In genomic region chr17:43010667-43011308, GRCh38 we compare ENCODE assay signal across 1 cellular context.
TF ChIP-seq lines count a peak whose summit lies in the region.

No MANE protein-coding gene starts in this region.

TF ChIP-seq in HepG2, 621 proteins besides CTCF, POLR2A, EP300 and RAD21 (continues in another document):
- TF ChIP-seq SOX13 (IDR thresholded peaks at IDR 0.05) (peak; percentile 44; the same call in 1 of the 2 replicates), SOX13 (CRISPR knock-in tag; conservative IDR thresholded peaks at IDR 0.05 in 1 of 2, IDR thresholded peaks at IDR 0.05 in 1 of 2) (peak in 1 of 2 experiments; percentile 87; a peak in 2 of 4 replicates), ZNF878 (CRISPR knock-in tag; IDR thresholded peaks at IDR 0.05) (peak; percentile 34; the same call in 1 of the 2 replicates), NCOR1 (IDR thresholded peaks at IDR 0.05; ENCODE audit: borderline replicate concordance, low read length) (peak; percentile 74), UBTF (CRISPR knock-in tag; IDR thresholded peaks at IDR 0.05) (0 out of 2 replicates have a peak, but pooled peaks have one; percentile 60), ZEB1 (IDR thresholded peaks at IDR 0.05; ENCODE audit: insufficient replicate concordance, low read depth) (peak; percentile 76), ZSCAN22 (CRISPR knock-in tag; IDR thresholded peaks at IDR 0.05) (no peak), ZNF276 (CRISPR knock-in tag; IDR thresholded peaks at IDR 0.05; ENCODE audit: low read depth) (no peak), ZNF790 (CRISPR knock-in tag; IDR thresholded peaks at IDR 0.05; ENCODE audit: borderline replicate concordance) (no peak), BCL6 (CRISPR knock-in tag; IDR thresholded peaks at IDR 0.05) (peak; percentile 79), ZNF18 (CRISPR knock-in tag; IDR thresholded peaks at IDR 0.05; ENCODE audit: insufficient replicate concordance) (peak; percentile 98), GLMP (CRISPR knock-in tag; IDR thresholded peaks at IDR 0.05; ENCODE audit: borderline replicate concordance) (no peak), TEAD3 (CRISPR knock-in tag; optimal IDR thresholded peaks at IDR 0.05; ENCODE audit: borderline replicate concordance) (peak; percentile 81), E2F5 (CRISPR knock-in tag; conservative IDR thresholded peaks at IDR 0.05) (no peak), PPARG (CRISPR knock-in tag; conservative IDR thresholded peaks at IDR 0.05) (peak; percentile 95), KDM1A (CRISPR knock-in tag; IDR thresholded peaks at IDR 0.05) (peak; percentile 29; the same call in 1 of the 2 replicates), MTA3 (CRISPR knock-in tag; IDR thresholded peaks at IDR 0.05) (no peak), ZBTB7B (CRISPR knock-in tag; IDR thresholded peaks at IDR 0.05) (peak; percentile 43; the same call in 1 of the 2 replicates), SOX5 (CRISPR knock-in tag; IDR thresholded peaks at IDR 0.05; ENCODE audit: borderline replicate concordance) (peak; percentile 88), ATF3 (CRISPR knock-in tag; IDR thresholded peaks at IDR 0.05) (0 out of 2 replicates have a peak, but pooled peaks have one; percentile 6), MEF2D (CRISPR knock-in tag; IDR thresholded peaks at IDR 0.05) (peak; percentile 55; the same call in 1 of the 2 replicates), FOXA3 (CRISPR knock-in tag; IDR thresholded peaks at IDR 0.05) (peak; percentile 85), POGK (CRISPR knock-in tag; conservative IDR thresholded peaks at IDR 0.05) (peak; percentile 67; the same call in 1 of the 2 replicates), GATAD2A (CRISPR knock-in tag; IDR thresholded peaks at IDR 0.05) (peak; percentile 93), DR1 (CRISPR knock-in tag; IDR thresholded peaks at IDR 0.05) (peak; percentile 31; the same call in 1 of the 2 replicates), RNF2 (conservative IDR thresholded peaks at IDR 0.05; ENCODE audit: low read depth) (no peak), CBX5 (CRISPR knock-in tag; IDR thresholded peaks at IDR 0.05; ENCODE audit: borderline replicate concordance) (peak; percentile 60; the same call in 1 of the 2 replicates), ZFAT (CRISPR knock-in tag; conservative IDR thresholded peaks at IDR 0.05) (no peak), PRDM10 (CRISPR knock-in tag; IDR thresholded peaks at IDR 0.05; ENCODE audit: low read depth) (peak; percentile 81), TRIM22 (IDR thresholded peaks at IDR 0.05) (no peak), ZNF772 (CRISPR knock-in tag; IDR thresholded peaks at IDR 0.05) (peak; percentile 80; the same call in 1 of the 2 replicates), AHDC1 (CRISPR knock-in tag; IDR thresholded peaks at IDR 0.05; ENCODE audit: borderline replicate concordance) (peak; percentile 72; the same call in 1 of the 2 replicates), RCOR2 (CRISPR knock-in tag; IDR thresholded peaks at IDR 0.05) (peak; percentile 61; the same call in 1 of the 2 replicates), ASH2L (IDR thresholded peaks at IDR 0.05; ENCODE audit: insufficient read length, low read depth, low read length) (peak; percentile 93)
